Comparison of ENCODE assay signal across 10 cellular contexts in genomic region chr5:17511775-17512325, GRCh38. TPM values are rescaled to one million over a fixed set of nuclear protein-coding genes. Genes with fewer than 3 reads are reported as not detected.
"Had no signal": no experiment of that assay in that cellular context is flagged by ENCODE, and none has a peak within 500 bp of the region (broad histone marks: within the 10 kb centered on the region; RNA-seq: fewer than 3 reads in every experiment).

No MANE protein-coding gene starts in this region.

- H3K27ac ChIP-seq: GM23248 had no signal

- H3K9me3 ChIP-seq: HAP-1 had no signal

- DNase-seq: GM23248, GOT3, H7, HFFc6, IMR-90 had no signal

- H3K9ac ChIP-seq: GM23248 had no signal

- H3K4me1 ChIP-seq: HAP-1 had no signal

- FAIRE-seq: K562 had no signal

- ATAC-seq: HCT116, K562 had no signal

- H3K4me3 ChIP-seq: GM23248, HAP-1, K562 had no signal

- H3K36me3 ChIP-seq: HAP-1 had no signal

- H2AFZ ChIP-seq: GM23248 had no signal

RNA-seq across cellular contexts. Expression of gene TAF11L3, which starts 6.3 kb away (rescaled TPM):
- total RNA-seq: GM23248, H4, H7, HFFc6, HT-29, IMR-90, K562 had no signal
- polyA plus RNA-seq: GM23248, IMR-90 had no signal

RNA-seq across cellular contexts. Expression of gene TAF11L4, which starts 9.8 kb away (rescaled TPM):
- total RNA-seq: GM23248, H4, H7, HFFc6, HT-29, IMR-90, K562 had no signal
- polyA plus RNA-seq: GM23248, IMR-90, K562 had no signal

RNA-seq across cellular contexts. Expression of gene TAF11L5, which starts 13.2 kb away (rescaled TPM):
- total RNA-seq: GM23248, H4, H7, HFFc6, HT-29, IMR-90 had no signal
- polyA plus RNA-seq: GM23248, IMR-90 had no signal

RNA-seq across cellular contexts. Expression of gene TAF11L2, which starts 13.8 kb away (rescaled TPM):
- total RNA-seq: GM23248, H4, H7, HFFc6, HT-29, IMR-90, K562 had no signal
- polyA plus RNA-seq: GM23248, IMR-90, K562 had no signal

RNA-seq across cellular contexts. Expression of gene TAF11L6, which starts 16.6 kb away (rescaled TPM):
- total RNA-seq: GM23248, H4, H7, HFFc6, HT-29, IMR-90, K562 had no signal
- polyA plus RNA-seq: GM23248, IMR-90, K562 had no signal
